26 cellular contexts compared by ENCODE assay signal in genomic region chr4:111836601-111837000, GRCh38.
"Had no signal": no experiment of that assay in that cellular context is flagged by ENCODE, and none has a peak within 500 bp of the region (broad histone marks: within the 10 kb centered on the region; RNA-seq: fewer than 3 reads in every experiment).

No MANE protein-coding gene starts in this region.

- H3K36me3 Mint-ChIP-seq: activated CD8-positive, alpha-beta memory T cell treated with anti-CD3 and anti-CD28 coated beads, Interleukin-2, amount 10 ng/mL, durations not matched to agents 7 days and 5 days; activated naive CD4-positive, alpha-beta T cell treated with anti-CD3 and anti-CD28 coated beads, Interleukin-2, amount 50 U/mL, for 24 hours; brain had no signal

- H3K9me3 ChIP-seq: MG63 had no signal

- H3K36me3 ChIP-seq: MG63 had no signal

- H3K27me3 ChIP-seq: MG63 had no signal

- DNase-seq: activated B cell treated with CpG ODN at 0.5 μM for 24 hours; activated CD4-positive, alpha-beta T cell treated with anti-CD3 and anti-CD28 coated beads for 1 hour; activated CD4-positive, alpha-beta T cell treated with anti-CD3 and anti-CD28 coated beads, Interleukin-2, amount 10 ng/mL, durations not matched to agents 24 days and 14 days; activated CD4-positive, alpha-beta T cell treated with anti-CD3 and anti-CD28 coated beads, Interleukin-2, amount 50 U/mL, for 48 hours; activated CD8-positive, alpha-beta memory T cell treated with anti-CD3 and anti-CD28 coated beads, Interleukin-2, amount 10 ng/mL, durations not matched to agents 7 days and 5 days; activated effector memory CD4-positive, alpha-beta T cell treated with Interleukin-2 at 50 U/mL for 16 hours; activated naive CD4-positive, alpha-beta T cell; activated T-cell treated with anti-CD3 and anti-CD28 coated beads, Interleukin-2, amount 50 U/mL, for 24 hours; aorta; MG63; MV-4-11; NCI-H1092 treated with DMSO at 0.1 percent for 48 hours; NCI-H1417 treated with DMSO at 0.1 percent for 48 hours; NCI-H1694; NCI-H2029; NCI-H446; NCI-H526; PC-9; SHP77 treated with DMSO at 0.1 percent for 48 hours; T-helper 17 cell; T-helper 9 cell had no signal

- ATAC-seq: activated CD8-positive, alpha-beta memory T cell treated with anti-CD3 and anti-CD28 coated beads, Interleukin-2, amount 10 ng/mL, durations not matched to agents 7 days and 5 days; T-helper 17 cell had no signal

- H3K27ac Mint-ChIP-seq: activated B cell treated with CpG ODN at 0.5 μM for 24 hours; activated CD4-positive, alpha-beta T cell treated with anti-CD3 and anti-CD28 coated beads, Interleukin-2, amount 10 ng/mL, durations not matched to agents 24 days and 14 days; activated CD8-positive, alpha-beta memory T cell treated with anti-CD3 and anti-CD28 coated beads, Interleukin-2, amount 10 ng/mL, durations not matched to agents 7 days and 5 days; activated naive CD4-positive, alpha-beta T cell treated with anti-CD3 and anti-CD28 coated beads, Interleukin-2, amount 50 U/mL, for 24 hours; activated T-cell treated with anti-CD3 and anti-CD28 coated beads, Interleukin-2, amount 50 U/mL, for 24 hours; activated T-helper 1 cell treated with anti-CD3 and anti-CD28 coated beads, Interleukin-12 subunit alpha, Interleukin-12 subunit beta, Interleukin-2, Interleukin-4 antibody, amounts not matched to agents 30 ng/mL and 10 ng/mL and 1 ng/mL, durations not matched to agents 14 hours and 24 hours and 36 hours; brain; T-helper 17 cell had no signal

- H3K4me2 ChIP-seq: KMS-11, PC-9 had no signal

- H3K9me3 Mint-ChIP-seq: activated B cell treated with CpG ODN at 0.5 μM for 24 hours; activated CD4-positive, alpha-beta T cell treated with anti-CD3 and anti-CD28 coated beads, Interleukin-2, amount 10 ng/mL, durations not matched to agents 24 days and 14 days; activated naive CD4-positive, alpha-beta T cell treated with anti-CD3 and anti-CD28 coated beads, Interleukin-2, amount 50 U/mL, for 24 hours; activated T-cell treated with anti-CD3 and anti-CD28 coated beads, Interleukin-2, amount 50 U/mL, for 24 hours; activated T-helper 1 cell treated with anti-CD3 and anti-CD28 coated beads, Interleukin-12 subunit alpha, Interleukin-12 subunit beta, Interleukin-2, Interleukin-4 antibody, amounts not matched to agents 30 ng/mL and 10 ng/mL and 1 ng/mL, durations not matched to agents 14 hours and 24 hours and 36 hours had no signal

- H3K27me3 Mint-ChIP-seq: activated B cell treated with CpG ODN at 0.5 μM for 24 hours; activated CD4-positive, alpha-beta T cell treated with anti-CD3 and anti-CD28 coated beads, Interleukin-2, amount 10 ng/mL, durations not matched to agents 24 days and 14 days; activated CD8-positive, alpha-beta memory T cell treated with anti-CD3 and anti-CD28 coated beads, Interleukin-2, amount 10 ng/mL, durations not matched to agents 7 days and 5 days; activated T-cell treated with anti-CD3 and anti-CD28 coated beads, Interleukin-2, amount 50 U/mL, for 24 hours; brain; central memory CD8-positive, alpha-beta T cell; T-helper 17 cell had no signal

- H3K27ac ChIP-seq: KMS-11, PC-9 had no signal

- H3K4me1 Mint-ChIP-seq: activated B cell treated with CpG ODN at 0.5 μM for 24 hours; activated CD4-positive, alpha-beta T cell treated with anti-CD3 and anti-CD28 coated beads, Interleukin-2, amount 10 ng/mL, durations not matched to agents 24 days and 14 days; activated CD8-positive, alpha-beta memory T cell treated with anti-CD3 and anti-CD28 coated beads, Interleukin-2, amount 10 ng/mL, durations not matched to agents 7 days and 5 days; activated naive CD4-positive, alpha-beta T cell treated with anti-CD3 and anti-CD28 coated beads, Interleukin-2, amount 50 U/mL, for 24 hours; central memory CD8-positive, alpha-beta T cell; T-helper 17 cell had no signal

- H3K4me3 Mint-ChIP-seq: activated B cell treated with CpG ODN at 0.5 μM for 24 hours; activated CD4-positive, alpha-beta T cell treated with anti-CD3 and anti-CD28 coated beads, Interleukin-2, amount 10 ng/mL, durations not matched to agents 24 days and 14 days; activated CD8-positive, alpha-beta memory T cell treated with anti-CD3 and anti-CD28 coated beads, Interleukin-2, amount 10 ng/mL, durations not matched to agents 7 days and 5 days; activated naive CD4-positive, alpha-beta T cell treated with anti-CD3 and anti-CD28 coated beads, Interleukin-2, amount 50 U/mL, for 24 hours; activated T-cell treated with anti-CD3 and anti-CD28 coated beads, Interleukin-2, amount 50 U/mL, for 24 hours; activated T-helper 1 cell treated with anti-CD3 and anti-CD28 coated beads, Interleukin-12 subunit alpha, Interleukin-12 subunit beta, Interleukin-2, Interleukin-4 antibody, amounts not matched to agents 30 ng/mL and 10 ng/mL and 1 ng/mL, durations not matched to agents 14 hours and 24 hours and 36 hours; brain; central memory CD8-positive, alpha-beta T cell; T-helper 17 cell had no signal

- H3K4me3 ChIP-seq: MG63, PC-9 had no signal

- H3K9ac ChIP-seq: KMS-11 had no signal
